Comparison of ENCODE assay signal across 22 cellular contexts in the genomic region with DNA sequence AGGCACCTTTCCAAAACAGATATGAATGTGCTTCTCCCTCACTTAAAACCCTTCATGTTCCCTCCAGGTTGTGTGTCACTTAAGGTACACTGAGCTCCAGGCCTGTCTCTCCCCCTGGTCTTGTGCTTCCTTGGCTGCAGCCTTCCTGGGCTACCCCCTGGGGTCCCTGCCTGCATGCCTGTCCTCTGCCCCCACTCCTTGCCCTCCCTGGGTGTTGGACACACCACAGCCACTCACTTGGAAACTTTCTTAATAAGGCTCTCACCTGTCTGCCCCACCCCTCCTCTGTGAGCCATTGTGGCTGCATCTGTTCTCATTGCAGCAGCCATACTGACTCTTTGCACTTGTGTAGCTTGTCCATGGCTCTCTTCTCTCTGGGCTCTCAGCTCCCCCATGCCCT.
DNase-seq lines count a peak whose midpoint lies in the region; ATAC-seq and TF ChIP-seq lines count a peak whose summit lies in the region.
"Had no signal": no experiment of that assay in that cellular context is flagged by ENCODE, and none has a peak within 500 bp of the region (broad histone marks: within the 10 kb centered on the region; RNA-seq: fewer than 3 reads in every experiment).

No MANE protein-coding gene starts in this region.

- H4K8ac ChIP-seq in H9 (replicated peaks; ENCODE audit: insufficient read length, low read depth, low read length): no peak overlapping the region

- H4K5ac ChIP-seq in H9 (ENCODE audit: insufficient read length, low read depth, low read length): no peak overlapping the region

- no peak overlapping the region for H3K4ac ChIP-seq in H9 (ENCODE audit: low read depth, low read length)

- H3K9me3 ChIP-seq in H9 (ENCODE audit: control insufficient read depth, low read depth, low read length): no peaks in the 10 kb centered on the region

- H3K27ac Mint-ChIP-seq in activated T-cell treated with anti-CD3 and anti-CD28 coated beads, Interleukin-2, amount 50 U/mL, for 24 hours: peak overlapping the region; percentile 27
- no peak overlapping the region for H3K27ac Mint-ChIP-seq in activated T-cell treated with anti-CD3 and anti-CD28 coated beads, Interleukin-2, amount 50 U/mL, for 72 hours
- peak overlapping the region in 2 of 3 experiments; percentile 25 to 46; a peak in 1 of 7 replicates for H3K27ac Mint-ChIP-seq in H9
- no peak overlapping the region for H3K27ac Mint-ChIP-seq in endothelial cell (ENCODE audit: unreplicated experiment)
- H3K27ac Mint-ChIP-seq in stimulated activated memory B cell treated with anti-CD40 and anti-IgM and Interleukin-4, amounts not matched to agents 10 μg/mL and 1 μg/mL and 100 μg/mL, for 72 hours: peak overlapping the region; percentile 53

- H2BK5ac ChIP-seq in H9 (ENCODE audit: insufficient read length, low read length): no peak overlapping the region

- no peaks in the 10 kb centered on the region; the same call in 1 of the 2 replicates for H3K27me3 ChIP-seq in H9 (ENCODE audit: insufficient read depth, low read length)

- H4K20me1 ChIP-seq in H9 (ENCODE audit: control insufficient read depth, insufficient read depth, insufficient read length): no peaks in the 10 kb centered on the region

- ATAC-seq in activated T-cell treated with anti-CD3 and anti-CD28 coated beads, Interleukin-2, amount 50 U/mL, for 72 hours (replicated peaks in 1 of 2): no peak
- no peak for ATAC-seq in stimulated activated memory B cell treated with anti-CD40 and anti-IgM and Interleukin-4, amounts not matched to agents 10 μg/mL and 1 μg/mL and 100 μg/mL, for 72 hours
- ATAC-seq: HCT116, Right ventricle myocardium inferior had no signal

- no peak overlapping the region for H2AFZ ChIP-seq in H9 (ENCODE audit: low read length)

- no peak overlapping the region for H3K4me2 ChIP-seq in H9 (ENCODE audit: insufficient read depth, insufficient read length, low read length)

- H3K4me1 ChIP-seq in H9 (ENCODE audit: insufficient read depth, low read length): no peaks in the 10 kb centered on the region

- H4K91ac ChIP-seq in H9 (ENCODE audit: insufficient read length, low read depth, low read length): no peak overlapping the region

- H3K27me3 Mint-ChIP-seq in activated T-cell treated with anti-CD3 and anti-CD28 coated beads, Interleukin-2, amount 50 U/mL, for 24 hours: no peaks in the 10 kb centered on the region
- no peaks in the 10 kb centered on the region for H3K27me3 Mint-ChIP-seq in activated T-cell treated with anti-CD3 and anti-CD28 coated beads, Interleukin-2, amount 50 U/mL, for 72 hours (ENCODE audit: low read depth)
- 0 out of 2 replicates have a peak, but pooled peaks cover 1% of the 10 kb centered on the region for H3K27me3 Mint-ChIP-seq in H9 (ENCODE audit: low read depth)
- peaks cover 2% of the 10 kb centered on the region for H3K27me3 Mint-ChIP-seq in endothelial cell (ENCODE audit: unreplicated experiment)
- no peaks in the 10 kb centered on the region for H3K27me3 Mint-ChIP-seq in stimulated activated memory B cell treated with anti-CD40 and anti-IgM and Interleukin-4, amounts not matched to agents 10 μg/mL and 1 μg/mL and 100 μg/mL, for 72 hours
- H3K27me3 Mint-ChIP-seq: CD8-positive, alpha-beta memory T cell had no signal

- no peaks in the 10 kb centered on the region for H3K79me2 ChIP-seq in H9 (ENCODE audit: insufficient read depth, low read length)

- H2BK15ac ChIP-seq in H9 (ENCODE audit: low read depth, low read length): no peak overlapping the region

- no peak overlapping the region for H2BK12ac ChIP-seq in H9 (ENCODE audit: insufficient read length, low read depth, low read length)

- no peak overlapping the region for H3K4me3 Mint-ChIP-seq in activated T-cell treated with anti-CD3 and anti-CD28 coated beads, Interleukin-2, amount 50 U/mL, for 24 hours
- no peak overlapping the region for H3K4me3 Mint-ChIP-seq in activated T-cell treated with anti-CD3 and anti-CD28 coated beads, Interleukin-2, amount 50 U/mL, for 72 hours
- H3K4me3 Mint-ChIP-seq in H9 (no peak overlapping the region), endothelial cell (ENCODE audit: unreplicated experiment) (peak overlapping the region; percentile 28)
- H3K4me3 Mint-ChIP-seq in stimulated activated memory B cell treated with anti-CD40 and anti-IgM and Interleukin-4, amounts not matched to agents 10 μg/mL and 1 μg/mL and 100 μg/mL, for 72 hours: no peak overlapping the region

- no peaks in the 10 kb centered on the region for H3K79me1 ChIP-seq in H9 (ENCODE audit: insufficient read depth, low read depth, low read length, poor library complexity, severe bottlenecking)

- H3T11ph ChIP-seq in H9 (ENCODE audit: low read length): no peak overlapping the region

- H3K9me3 Mint-ChIP-seq in activated T-cell treated with anti-CD3 and anti-CD28 coated beads, Interleukin-2, amount 50 U/mL, for 24 hours: no peaks in the 10 kb centered on the region
- no peaks in the 10 kb centered on the region for H3K9me3 Mint-ChIP-seq in activated T-cell treated with anti-CD3 and anti-CD28 coated beads, Interleukin-2, amount 50 U/mL, for 72 hours
- H3K9me3 Mint-ChIP-seq in H9 (no peaks in the 10 kb centered on the region), endothelial cell (ENCODE audit: unreplicated experiment) (no peaks in the 10 kb centered on the region)
- no peaks in the 10 kb centered on the region for H3K9me3 Mint-ChIP-seq in stimulated activated memory B cell treated with anti-CD40 and anti-IgM and Interleukin-4, amounts not matched to agents 10 μg/mL and 1 μg/mL and 100 μg/mL, for 72 hours
- H3K9me3 Mint-ChIP-seq: CD8-positive, alpha-beta memory T cell had no signal

- H3K4me1 Mint-ChIP-seq in activated T-cell treated with anti-CD3 and anti-CD28 coated beads, Interleukin-2, amount 50 U/mL, for 24 hours (ENCODE audit: low read depth): peaks cover 15% of the 10 kb centered on the region
- H3K4me1 Mint-ChIP-seq in activated T-cell treated with anti-CD3 and anti-CD28 coated beads, Interleukin-2, amount 50 U/mL, for 72 hours (ENCODE audit: low read depth): no peaks in the 10 kb centered on the region
- H3K4me1 Mint-ChIP-seq in H9 (no peaks in the 10 kb centered on the region), endothelial cell (ENCODE audit: unreplicated experiment) (no peaks in the 10 kb centered on the region)
- peaks cover 50% of the 10 kb centered on the region for H3K4me1 Mint-ChIP-seq in stimulated activated memory B cell treated with anti-CD40 and anti-IgM and Interleukin-4, amounts not matched to agents 10 μg/mL and 1 μg/mL and 100 μg/mL, for 72 hours

- no peak overlapping the region for H3K9ac ChIP-seq in H9 (ENCODE audit: extremely low read depth, insufficient read length, low read length)

- no peak for DNase-seq in activated T-cell treated with anti-CD3 and anti-CD28 coated beads, Interleukin-2, amount 50 U/mL, for 24 hours
- DNase-seq in activated T-cell treated with anti-CD3 and anti-CD28 coated beads, Interleukin-2, amount 50 U/mL, for 72 hours: no peak
- no peak for DNase-seq in H9
- no peak for DNase-seq in endothelial cell (ENCODE audit: low spot score)
- no peak for DNase-seq in hypothalamus (lab: John Stamatoyannopoulos, UW)
- DNase-seq in substantia nigra (lab: John Stamatoyannopoulos, UW): no peak
- no peak for DNase-seq in nucleus accumbens (lab: John Stamatoyannopoulos, UW)
- DNase-seq: 8988T; C1 segment of cervical spinal cord; Calu3; CD8-positive, alpha-beta memory T cell; GOT3; KG1; NCI-H1092 treated with DMSO at 0.1 percent for 48 hours; NCI-H1436 treated with DMSO at 0.1 percent for 48 hours; NCI-H1930; NCI-H345; NCI-H524 treated with DMSO at 0.1 percent for 48 hours; NCI-H82 had no signal

- H3K36me3 Mint-ChIP-seq in activated T-cell treated with anti-CD3 and anti-CD28 coated beads, Interleukin-2, amount 50 U/mL, for 24 hours (ENCODE audit: low read depth): peaks cover 97% of the 10 kb centered on the region
- peaks cover 3 to 19% of the 10 kb centered on the region in 2 donors for H3K36me3 Mint-ChIP-seq in activated T-cell treated with anti-CD3 and anti-CD28 coated beads, Interleukin-2, amount 50 U/mL, for 72 hours (ENCODE audit: insufficient read depth in 2 of 2)
- H3K36me3 Mint-ChIP-seq in H9 (ENCODE audit: insufficient read depth in 1 of 3, low read depth in 3 of 3) (peaks cover 21 to 76% (median 51%) of the 10 kb centered on the region in 3 experiments; a peak in 6 of 7 replicates), endothelial cell (ENCODE audit: low read depth, unreplicated experiment) (peaks cover 25% of the 10 kb centered on the region)
- H3K36me3 Mint-ChIP-seq in stimulated activated memory B cell treated with anti-CD40 and anti-IgM and Interleukin-4, amounts not matched to agents 10 μg/mL and 1 μg/mL and 100 μg/mL, for 72 hours: peaks cover 53% of the 10 kb centered on the region

- no peak overlapping the region for H2BK120ac ChIP-seq in H9 (ENCODE audit: low read depth, low read length, poor library complexity, severe bottlenecking)

- no peak overlapping the region for H3K18ac ChIP-seq in H9 (ENCODE audit: insufficient read length, low read depth, low read length)

- no peak overlapping the region for H3K23ac ChIP-seq in H9 (ENCODE audit: insufficient read length, low read depth, low read length)

- H3K23me2 ChIP-seq in H9 (ENCODE audit: insufficient read length, low read depth, low read length, poor library complexity, severe bottlenecking): no peaks in the 10 kb centered on the region

- H3K14ac ChIP-seq in H9 (ENCODE audit: insufficient read depth, low read length): no peak overlapping the region

- H2BK20ac ChIP-seq in H9 (ENCODE audit: low read depth, low read length, poor library complexity, severe bottlenecking): no peak overlapping the region

- TF ChIP-seq CTCF in H9 (conservative IDR thresholded peaks at IDR 0.05) (no peak), endothelial cell (IDR thresholded peaks at IDR 0.05; ENCODE audit: unreplicated experiment) (no peak)

- H3K27ac ChIP-seq in H9 (ENCODE audit: insufficient read length, low read depth, low read length) (no peak overlapping the region), substantia nigra (ENCODE audit: low read depth, low read length, poor library complexity, severe bottlenecking) (no peak overlapping the region)

- no peak overlapping the region for H2AK5ac ChIP-seq in H9 (ENCODE audit: insufficient read length, low read length)

- no peak overlapping the region for H3K56ac ChIP-seq in H9 (ENCODE audit: insufficient read length, low read depth, low read length)

Comparison
In these comparisons a context has a peak if more than half of its experiments do, and no peak if none do; other contexts are left out.
1. H3K27ac Mint-ChIP-seq: peak in activated T-cell treated with anti-CD3 and anti-CD28 coated beads, Interleukin-2, amount 50 U/mL, for 24 hours (single experiment), H9 (2 of 3) and stimulated activated memory B cell treated with anti-CD40 and anti-IgM and Interleukin-4, amounts not matched to agents 10 μg/mL and 1 μg/mL and 100 μg/mL, for 72 hours (single experiment); none in activated T-cell treated with anti-CD3 and anti-CD28 coated beads, Interleukin-2, amount 50 U/mL, for 72 hours (single experiment) and endothelial cell (single experiment).